ENCODE assay signal across 1 cellular context in genomic region chr17:77233635-77234334, GRCh38.
TF ChIP-seq lines count a peak whose summit lies in the region.

No MANE protein-coding gene starts in this region.

TF ChIP-seq in K562, 482 proteins besides CTCF, POLR2A, EP300 and RAD21 (continued from another document and continues in another):
- TF ChIP-seq NR2C1 (IDR thresholded peaks at IDR 0.05): peak; percentile 61; the same call in 1 of the 2 replicates
- peak; percentile 74 for TF ChIP-seq NR2C1 (tag; IDR thresholded peaks at IDR 0.05)
- peak; percentile 71 for TF ChIP-seq ZBTB12 (CRISPR knock-in tag; IDR thresholded peaks at IDR 0.05)
- TF ChIP-seq HDAC1 (IDR thresholded peaks at IDR 0.05): peak in 1 of 2 experiments; percentile 50; a peak in 2 of 4 replicates
- peak; percentile 29; the same call in 1 of the 2 replicates for TF ChIP-seq MIER1 (IDR thresholded peaks at IDR 0.05; ENCODE audit: low read depth)
- TF ChIP-seq SMARCA5 (IDR thresholded peaks at IDR 0.05): 0 out of 2 replicates have a peak, but pooled peaks have one; percentile 17
- peak; percentile 72; the same call in 1 of the 2 replicates for TF ChIP-seq PHF21A (IDR thresholded peaks at IDR 0.05; ENCODE audit: borderline replicate concordance, low read depth)
- TF ChIP-seq RFX1 (IDR thresholded peaks at IDR 0.05): peak; percentile 35; the same call in 1 of the 2 replicates
- no peak for TF ChIP-seq ZNF57 (CRISPR knock-in tag; IDR thresholded peaks at IDR 0.05)
- TF ChIP-seq PRPF4 (IDR thresholded peaks at IDR 0.05; ENCODE audit: insufficient read depth, low read depth, low read length, poor library complexity, severe bottlenecking): no peak
- no peak for TF ChIP-seq PHF8 (IDR thresholded peaks at IDR 0.05; ENCODE audit: borderline replicate concordance, low read length)
- TF ChIP-seq ZNF41 (CRISPR knock-in tag; conservative IDR thresholded peaks at IDR 0.05): no peak
- TF ChIP-seq FOXK2 (conservative IDR thresholded peaks at IDR 0.05 in 1 of 2, IDR thresholded peaks at IDR 0.05 in 1 of 2; ENCODE audit: low read depth in 2 of 2): peak; percentile 29 to 43; a peak in 1 of 4 replicates
- peak; percentile 55 for TF ChIP-seq NEUROD1 (IDR thresholded peaks at IDR 0.05; ENCODE audit: borderline replicate concordance, low read depth, low read length, partially characterized antibody)
- TF ChIP-seq CC2D1A (IDR thresholded peaks at IDR 0.05): 0 out of 2 replicates have a peak, but pooled peaks have one; percentile 19
- no peak for TF ChIP-seq PHB2 (IDR thresholded peaks at IDR 0.05; ENCODE audit: low read depth)
- peak; percentile 70; the same call in 1 of the 2 replicates for TF ChIP-seq XRCC3 (IDR thresholded peaks at IDR 0.05)
- TF ChIP-seq FOXA3 (CRISPR knock-in tag; conservative IDR thresholded peaks at IDR 0.05 in 1 of 2, IDR thresholded peaks at IDR 0.05 in 1 of 2): 0 out of 4 replicates have a peak, but pooled peaks of 1 of the 2 experiments have one; percentile 67
- peak; percentile 82; the same call in 1 of the 2 replicates for TF ChIP-seq MBD1 (CRISPR knock-in tag; IDR thresholded peaks at IDR 0.05)
- no peak for TF ChIP-seq BCL6 (CRISPR knock-in tag; IDR thresholded peaks at IDR 0.05)
- no peak for TF ChIP-seq FOXK1 (CRISPR knock-in tag; IDR thresholded peaks at IDR 0.05; ENCODE audit: borderline replicate concordance)
- peak; percentile 72 for TF ChIP-seq SOX6 (IDR thresholded peaks at IDR 0.05)
- TF ChIP-seq ETV1 (tag; conservative IDR thresholded peaks at IDR 0.05; ENCODE audit: low read depth): no peak
- TF ChIP-seq SMARCE1 (IDR thresholded peaks at IDR 0.05): peak; percentile 88; the same call in 1 of the 2 replicates
- TF ChIP-seq TEAD1 (CRISPR knock-in tag; IDR thresholded peaks at IDR 0.05): peak in 1 of 2 experiments; percentile 26; a peak in 1 of 4 replicates
- no peak for TF ChIP-seq ZFP36 (IDR thresholded peaks at IDR 0.05; ENCODE audit: low read depth, low read length, partially characterized antibody)
- peak; percentile 60; the same call in 1 of the 2 replicates for TF ChIP-seq NCOR1 (IDR thresholded peaks at IDR 0.05)
- TF ChIP-seq KHSRP (IDR thresholded peaks at IDR 0.05): peak; percentile 52; the same call in 1 of the 2 replicates
- 0 out of 2 replicates have a peak, but pooled peaks have one; percentile 43 for TF ChIP-seq JUNB (CRISPR knock-in tag; conservative IDR thresholded peaks at IDR 0.05)
- TF ChIP-seq TRIM28 (IDR thresholded peaks at IDR 0.05): peak; percentile 99
- no peak for TF ChIP-seq ZNF239 (CRISPR knock-in tag; IDR thresholded peaks at IDR 0.05)
- no peak for TF ChIP-seq TCF7 (IDR thresholded peaks at IDR 0.05; ENCODE audit: borderline replicate concordance)
- TF ChIP-seq ZC3H11A (IDR thresholded peaks at IDR 0.05; ENCODE audit: low read depth, low read length): peak; percentile 77; the same call in 1 of the 2 replicates
- peak; percentile 63; the same call in 1 of the 2 replicates for TF ChIP-seq NBN (IDR thresholded peaks at IDR 0.05; ENCODE audit: low read depth)
- no peak for TF ChIP-seq NR2F6 (CRISPR knock-in tag; IDR thresholded peaks at IDR 0.05)
- TF ChIP-seq ZNF561 (CRISPR knock-in tag; conservative IDR thresholded peaks at IDR 0.05): no peak
- no peak for TF ChIP-seq ATF4 (CRISPR knock-in tag; IDR thresholded peaks at IDR 0.05)
- TF ChIP-seq STAT5A (IDR thresholded peaks at IDR 0.05; ENCODE audit: borderline replicate concordance, low read length): peak; percentile 34; the same call in 1 of the 2 replicates
- TF ChIP-seq FOXM1 (IDR thresholded peaks at IDR 0.05; ENCODE audit: low read depth): peak; percentile 25; the same call in 1 of the 2 replicates
- no peak for TF ChIP-seq FOXM1 (CRISPR knock-in tag; IDR thresholded peaks at IDR 0.05; ENCODE audit: low read depth)
- TF ChIP-seq ARNT (IDR thresholded peaks at IDR 0.05): peak; percentile 76 to 90
- peak; percentile 98 for TF ChIP-seq ZNF12 (CRISPR knock-in tag; IDR thresholded peaks at IDR 0.05)
- peak; percentile 64; the same call in 1 of the 2 replicates for TF ChIP-seq ZNF592 (IDR thresholded peaks at IDR 0.05)
- TF ChIP-seq ZNF778 (CRISPR knock-in tag; IDR thresholded peaks at IDR 0.05): no peak
- no peak for TF ChIP-seq TAF15 (IDR thresholded peaks at IDR 0.05; ENCODE audit: low read depth, low read length)
- peak; percentile 56 for TF ChIP-seq ESRRA (IDR thresholded peaks at IDR 0.05; ENCODE audit: borderline replicate concordance, low read depth)
- no peak for TF ChIP-seq NFATC3 (IDR thresholded peaks at IDR 0.05)
- peak; percentile 7 to 36 for TF ChIP-seq NCOA2 (IDR thresholded peaks at IDR 0.05; ENCODE audit: partially characterized antibody in 2 of 2)
- no peak for TF ChIP-seq RBM34 (IDR thresholded peaks at IDR 0.05; ENCODE audit: borderline replicate concordance, insufficient read depth, low read length)
- TF ChIP-seq MEIS2 (IDR thresholded peaks at IDR 0.05; ENCODE audit: partially characterized antibody): peak; percentile 33
- no peak for TF ChIP-seq USF2 (CRISPR knock-in tag; IDR thresholded peaks at IDR 0.05)
- peak; percentile 73 for TF ChIP-seq MAX (CRISPR knock-in tag; IDR thresholded peaks at IDR 0.05)
- TF ChIP-seq MNT (conservative IDR thresholded peaks at IDR 0.05): peak; percentile 21 to 62; a peak in 2 of 4 replicates
- TF ChIP-seq ZNF696 (CRISPR knock-in tag; conservative IDR thresholded peaks at IDR 0.05): no peak
- TF ChIP-seq MAFK (IDR thresholded peaks at IDR 0.05; ENCODE audit: low read length): peak; percentile 97
- no peak for TF ChIP-seq MED1 (CRISPR knock-in tag; IDR thresholded peaks at IDR 0.05; ENCODE audit: borderline replicate concordance)
- TF ChIP-seq EWSR1 (IDR thresholded peaks at IDR 0.05; ENCODE audit: borderline replicate concordance, low read depth, partially characterized antibody): no peak
- TF ChIP-seq CBFA2T2 (conservative IDR thresholded peaks at IDR 0.05): peak; percentile 32; the same call in 1 of the 2 replicates
- peak; percentile 35; the same call in 1 of the 2 replicates for TF ChIP-seq TEAD4 (IDR thresholded peaks at IDR 0.05; ENCODE audit: low read length)
- TF ChIP-seq TEAD4 (CRISPR knock-in tag; IDR thresholded peaks at IDR 0.05; ENCODE audit: borderline replicate concordance): no peak
- peak; percentile 96 for TF ChIP-seq NFE2 (IDR thresholded peaks at IDR 0.05; ENCODE audit: low read depth)
- 0 out of 2 replicates have a peak, but pooled peaks have one; percentile 27 for TF ChIP-seq GATAD2B (IDR thresholded peaks at IDR 0.05; ENCODE audit: borderline replicate concordance)
- TF ChIP-seq ZBTB33 (CRISPR knock-in tag; IDR thresholded peaks at IDR 0.05): peak; percentile 91
- no peak for TF ChIP-seq ETV6 (IDR thresholded peaks at IDR 0.05; ENCODE audit: borderline replicate concordance in 1 of 2, low read depth in 2 of 2, low read length in 1 of 2)
- TF ChIP-seq ETV6 (CRISPR knock-in tag; IDR thresholded peaks at IDR 0.05; ENCODE audit: borderline replicate concordance): no peak
- no peak for TF ChIP-seq MAZ (CRISPR knock-in tag; conservative IDR thresholded peaks at IDR 0.05 in 1 of 2, IDR thresholded peaks at IDR 0.05 in 1 of 2)
- TF ChIP-seq IFI16 (CRISPR knock-in tag; IDR thresholded peaks at IDR 0.05): no peak
- no peak for TF ChIP-seq LARP7 (IDR thresholded peaks at IDR 0.05)
- TF ChIP-seq EP400 (IDR thresholded peaks at IDR 0.05): peak; percentile 80
